Comparison of ENCODE assay signal across 2 cellular contexts in the genomic region with DNA sequence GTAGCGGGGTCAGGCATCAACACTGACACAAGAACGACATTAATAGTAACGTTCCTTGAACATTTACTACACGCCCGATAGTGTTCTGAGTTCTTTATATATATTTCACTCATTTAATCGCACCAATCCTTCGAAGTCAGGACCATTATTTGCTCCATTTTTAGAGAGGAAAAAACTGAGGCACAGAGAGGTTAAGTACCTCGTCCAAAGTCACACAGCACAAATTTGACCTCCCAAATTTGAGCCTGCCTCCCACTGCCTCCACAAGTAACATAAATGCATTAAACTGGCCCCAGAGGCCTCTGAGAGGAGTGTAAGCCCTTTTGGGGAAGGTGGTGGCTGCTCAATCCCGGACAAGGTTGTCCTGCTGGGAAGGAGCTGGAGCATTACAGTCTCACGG.
A peak's percentile ranks its signal among the peaks of the same experiment; 100 is the strongest.
TF ChIP-seq lines count a peak whose summit lies in the region.

No MANE protein-coding gene starts in this region.

TF ChIP-seq in A549, 52 proteins besides CTCF, POLR2A, EP300 and RAD21 (continued from another document):
- TF ChIP-seq CHD4 (IDR thresholded peaks at IDR 0.05; ENCODE audit: borderline replicate concordance) (peak; percentile 85; the same call in 1 of the 2 replicates), ZNF302 (CRISPR knock-in tag; IDR thresholded peaks at IDR 0.05) (no peak), FOXS1 (CRISPR knock-in tag; IDR thresholded peaks at IDR 0.05) (no peak), JUN (IDR thresholded peaks at IDR 0.05) (peak in 1 of 2 experiments; percentile 44; a peak in 2 of 5 replicates), ZFP36 (IDR thresholded peaks at IDR 0.05; ENCODE audit: borderline replicate concordance, partially characterized antibody) (peak; percentile 94), REST (IDR thresholded peaks at IDR 0.05) (no peak), HDAC2 (IDR thresholded peaks at IDR 0.05) (peak; percentile 92), PHF8 (IDR thresholded peaks at IDR 0.05; ENCODE audit: borderline replicate concordance, low read depth) (no peak), KDM1A (IDR thresholded peaks at IDR 0.05; ENCODE audit: low read depth) (peak; percentile 98), FOSL2 (IDR thresholded peaks at IDR 0.05) (no peak), FOSL2 (CRISPR knock-in tag; IDR thresholded peaks at IDR 0.05) (no peak)

TF ChIP-seq in HEK293, 187 proteins besides CTCF, POLR2A, EP300 and RAD21 (continued from another document):
- peak; percentile 7; the same call in 1 of the 2 replicates for TF ChIP-seq ZNF623 (tag by site-specific recombination; IDR thresholded peaks at IDR 0.05)
- TF ChIP-seq, protein P1, sequence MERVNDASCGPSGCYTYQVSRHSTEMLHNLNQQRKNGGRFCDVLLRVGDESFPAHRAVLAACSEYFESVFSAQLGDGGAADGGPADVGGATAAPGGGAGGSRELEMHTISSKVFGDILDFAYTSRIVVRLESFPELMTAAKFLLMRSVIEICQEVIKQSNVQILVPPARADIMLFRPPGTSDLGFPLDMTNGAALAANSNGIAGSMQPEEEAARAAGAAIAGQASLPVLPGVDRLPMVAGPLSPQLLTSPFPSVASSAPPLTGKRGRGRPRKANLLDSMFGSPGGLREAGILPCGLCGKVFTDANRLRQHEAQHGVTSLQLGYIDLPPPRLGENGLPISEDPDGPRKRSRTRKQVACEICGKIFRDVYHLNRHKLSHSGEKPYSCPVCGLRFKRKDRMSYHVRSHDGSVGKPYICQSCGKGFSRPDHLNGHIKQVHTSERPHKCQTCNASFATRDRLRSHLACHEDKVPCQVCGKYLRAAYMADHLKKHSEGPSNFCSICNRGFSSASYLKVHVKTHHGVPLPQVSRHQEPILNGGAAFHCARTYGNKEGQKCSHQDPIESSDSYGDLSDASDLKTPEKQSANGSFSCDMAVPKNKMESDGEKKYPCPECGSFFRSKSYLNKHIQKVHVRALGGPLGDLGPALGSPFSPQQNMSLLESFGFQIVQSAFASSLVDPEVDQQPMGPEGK (tag by site-specific recombination; IDR thresholded peaks at IDR 0.05): no peak
- TF ChIP-seq ZNF280D (tag by site-specific recombination; IDR thresholded peaks at IDR 0.05): peak; percentile 59; the same call in 1 of the 2 replicates
- no peak for TF ChIP-seq ZNF239 (tag by site-specific recombination; IDR thresholded peaks at IDR 0.05)
- peak; percentile 89 for TF ChIP-seq ZNF580 (tag by site-specific recombination; IDR thresholded peaks at IDR 0.05)
- peak; percentile 63; the same call in 1 of the 2 replicates for TF ChIP-seq ZNF664 (tag by site-specific recombination; IDR thresholded peaks at IDR 0.05)
- 0 out of 2 replicates have a peak, but pooled peaks have one; percentile 2 for TF ChIP-seq IKZF3 (tag by site-specific recombination; IDR thresholded peaks at IDR 0.05)
- no peak for TF ChIP-seq ZNF155 (tag by site-specific recombination; IDR thresholded peaks at IDR 0.05)
